In the genomic region with DNA sequence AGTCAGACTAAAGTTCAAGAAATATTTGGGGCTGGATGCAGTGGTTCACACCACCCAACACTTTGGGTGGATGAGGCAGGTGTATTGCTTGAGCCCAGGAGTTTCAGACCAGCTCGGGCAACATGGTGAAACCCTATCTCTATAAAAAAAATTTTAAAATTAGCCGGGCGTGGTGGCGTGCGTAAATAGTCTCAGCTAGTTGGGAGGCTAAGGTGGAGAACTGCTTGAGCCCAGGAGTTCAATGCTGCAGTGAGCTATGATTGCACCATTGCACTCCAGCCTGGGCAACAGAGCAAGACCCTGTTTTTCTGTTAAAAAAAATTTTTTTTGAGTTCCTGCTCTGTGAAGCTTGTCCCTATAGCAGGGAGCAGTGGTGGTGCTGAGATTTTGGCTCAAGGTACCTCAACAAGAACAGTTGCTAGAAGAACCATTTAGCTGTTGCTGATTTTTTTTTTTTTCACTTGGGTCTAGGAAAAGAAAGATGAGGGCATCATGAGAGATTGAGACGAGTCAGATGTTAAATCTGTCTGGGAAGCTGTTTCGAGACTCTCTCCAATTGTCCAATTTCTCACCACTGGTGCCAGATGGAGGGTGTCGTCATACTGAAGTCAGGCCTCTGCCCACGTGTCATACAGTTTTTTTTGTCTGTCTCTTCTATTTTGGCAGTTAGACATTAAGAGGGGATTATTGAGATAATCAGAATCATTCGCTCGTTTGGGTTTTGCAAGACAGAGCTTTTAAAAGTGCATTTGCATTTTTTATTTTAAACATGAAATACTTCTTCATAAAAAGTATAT, we compare ENCODE assay signal across 13 cellular contexts. TPM values are rescaled to one million over a fixed set of nuclear protein-coding genes. Genes with fewer than 3 reads are reported as not detected.
DNase-seq lines count a peak whose midpoint lies in the region; ATAC-seq, FAIRE-seq and TF ChIP-seq lines count a peak whose summit lies in the region.
"Had no signal": no experiment of that assay in that cellular context is flagged by ENCODE, and none has a peak within 500 bp of the region (broad histone marks: within the 10 kb centered on the region; RNA-seq: fewer than 3 reads in every experiment).

No MANE protein-coding gene starts in this region.

- H3K4me3 Mint-ChIP-seq in astrocyte (ENCODE audit: unreplicated experiment), result no peak overlapping the region

- no peak for FAIRE-seq in astrocyte (lab: Jason Lieb, UNC)
- FAIRE-seq: colon had no signal

- H3K27ac ChIP-seq in GM23248 (no peak overlapping the region), astrocyte (ENCODE audit: low read depth, low read length) (no peak overlapping the region)

- no peaks in the 10 kb centered on the region for H3K9me2 ChIP-seq in GM23248 (ENCODE audit: insufficient read depth)

- no peak overlapping the region for H2AFZ ChIP-seq in GM23248
- no peak overlapping the region for H2AFZ ChIP-seq in astrocyte (ENCODE audit: low read depth, low read length)

- WGBS in GM23248 (ENCODE audit: low coverage in 1 of 2, low lambda C conversion rate in 2 of 2, missing lambda C conversion rate in 2 of 2), 2 experiments, result 62 to 64% methylated on average over 11 of the region's 11 CpGs

- H3K4me1 ChIP-seq in GM23248 (ENCODE audit: insufficient read depth) (peaks cover 9% of the 10 kb centered on the region), astrocyte (ENCODE audit: insufficient read depth, low read length) (peaks cover 16% of the 10 kb centered on the region)

- no peak overlapping the region for H3K4me2 ChIP-seq in GM23248 (ENCODE audit: unreplicated experiment)
- H3K4me2 ChIP-seq in astrocyte (ENCODE audit: low read length), result no peak overlapping the region

- no peak for ATAC-seq in GM18907 (IDR thresholded peaks at IDR 0.05; ENCODE audit: unreplicated experiment)
- ATAC-seq: HCT116 had no signal

- H3F3A ChIP-seq in GM23248 (ENCODE audit: insufficient read depth), result peaks cover 2% of the 10 kb centered on the region

- peak overlapping the region; percentile 84 for H3K27ac Mint-ChIP-seq in astrocyte (ENCODE audit: unreplicated experiment)

- H3K27me3 Mint-ChIP-seq in astrocyte (ENCODE audit: low read depth, unreplicated experiment), result no peaks in the 10 kb centered on the region

- H3K9ac ChIP-seq in GM23248 (no peak overlapping the region), astrocyte (ENCODE audit: low read length) (no peak overlapping the region)

- no peaks in the 10 kb centered on the region for H3K9me3 Mint-ChIP-seq in astrocyte (ENCODE audit: unreplicated experiment)

- DNase-seq in AG20443 (ENCODE audit: low spot score) (peak; percentile 54), GM23248 (peak; percentile 68), astrocyte (ENCODE audit: low read depth) (no peak), middle frontal gyrus (ENCODE audit: extremely low spot score, low spot score) (peak; percentile 36), NK-92 (lab: John Stamatoyannopoulos, UW; ENCODE audit: unreplicated experiment) (no peak), RPMI8226 (no peak), D341Med (ENCODE audit: low spot score) (no peak)
- DNase-seq: activated CD8-positive, alpha-beta memory T cell treated with anti-CD3 and anti-CD28 coated beads for 24 hours; NCI-H1048; NCI-H345 had no signal

- H4K20me1 ChIP-seq in GM23248 (ENCODE audit: insufficient read depth) (no peaks in the 10 kb centered on the region), astrocyte (ENCODE audit: insufficient read depth, low read length) (peaks cover 20% of the 10 kb centered on the region)

- H3K36me3 Mint-ChIP-seq in astrocyte (ENCODE audit: low read depth, unreplicated experiment), result peaks cover 4% of the 10 kb centered on the region

- in situ Hi-C loops in GM23248 (cut with MboI), result no loop called here

- H3K36me3 ChIP-seq in GM23248 (ENCODE audit: low read depth), result no peaks in the 10 kb centered on the region
- H3K36me3 ChIP-seq in astrocyte (ENCODE audit: insufficient read depth, low read length), result no peaks in the 10 kb centered on the region

- H3K4me3 ChIP-seq in GM23248 (no peak overlapping the region), astrocyte (ENCODE audit: insufficient read depth, low read depth, low read length) (no peak overlapping the region)

- no peaks in the 10 kb centered on the region for H3K79me2 ChIP-seq in GM23248 (ENCODE audit: insufficient read depth)
- H3K79me2 ChIP-seq in astrocyte (ENCODE audit: insufficient read depth, low read length), result no peaks in the 10 kb centered on the region

- H3K4me1 Mint-ChIP-seq in astrocyte (ENCODE audit: low read depth, unreplicated experiment), result peaks cover 11% of the 10 kb centered on the region

- H3K9me3 ChIP-seq in GM23248 (ENCODE audit: low read depth) (no peaks in the 10 kb centered on the region), astrocyte (ENCODE audit: insufficient read depth, low read depth, low read length) (no peaks in the 10 kb centered on the region)

- H3K27me3 ChIP-seq in GM23248 (replicated peaks; ENCODE audit: insufficient read depth) (no peaks in the 10 kb centered on the region), astrocyte (ENCODE audit: insufficient read depth, low read length) (no peaks in the 10 kb centered on the region)

- no peak for TF ChIP-seq CTCF in astrocyte (IDR thresholded peaks at IDR 0.05; ENCODE audit: insufficient read depth, low read depth, low read length)

RNA-seq across cellular contexts. Expression of gene SLC25A42, which starts 3.7 kb away (rescaled TPM):
- total RNA-seq in GM23248 (2014; rRNA removed; shearing (Covaris generic)), result 6.9 and 7.3 TPM in 2 replicates
- 4.8 and 5.9 TPM in 2 replicates for polyA plus RNA-seq in GM23248 (2016; fragmentation: Nextera tagmentation; extraction: Ambion mirVana)
- 7.6 and 7.9 TPM in 2 replicates for total RNA-seq in astrocyte

RNA-seq across cellular contexts. Expression of gene ARMC6, which starts 34.1 kb away (rescaled TPM):
- 43.1 and 45.0 TPM in 2 replicates for total RNA-seq in GM23248 (2014; rRNA removed; shearing (Covaris generic))
- 23.9 and 26.0 TPM in 2 replicates for polyA plus RNA-seq in GM23248 (2016; fragmentation: Nextera tagmentation; extraction: Ambion mirVana)
- 31.9 and 36.0 TPM in 2 replicates for total RNA-seq in astrocyte

RNA-seq across cellular contexts. Expression of gene SUGP2, which starts 34.2 kb away (rescaled TPM):
- total RNA-seq in GM23248 (2014; rRNA removed; shearing (Covaris generic)), result 27.6 and 29.7 TPM in 2 replicates
- polyA plus RNA-seq in GM23248 (2016; fragmentation: Nextera tagmentation; extraction: Ambion mirVana), result 26.7 and 28.8 TPM in 2 replicates
- total RNA-seq in astrocyte, result 73.8 and 77.6 TPM in 2 replicates

Comparison
In these comparisons a context has a peak if more than half of its experiments do, and no peak if none do; other contexts are left out.
1. DNase-seq: peak in AG20443 (single experiment), GM23248 (single experiment) and middle frontal gyrus (single experiment); none in astrocyte (single experiment), NK-92 (single experiment), RPMI8226 (single experiment) and D341Med (single experiment).